Comparison of ENCODE assay signal across 1 cellular context in the genomic region with DNA sequence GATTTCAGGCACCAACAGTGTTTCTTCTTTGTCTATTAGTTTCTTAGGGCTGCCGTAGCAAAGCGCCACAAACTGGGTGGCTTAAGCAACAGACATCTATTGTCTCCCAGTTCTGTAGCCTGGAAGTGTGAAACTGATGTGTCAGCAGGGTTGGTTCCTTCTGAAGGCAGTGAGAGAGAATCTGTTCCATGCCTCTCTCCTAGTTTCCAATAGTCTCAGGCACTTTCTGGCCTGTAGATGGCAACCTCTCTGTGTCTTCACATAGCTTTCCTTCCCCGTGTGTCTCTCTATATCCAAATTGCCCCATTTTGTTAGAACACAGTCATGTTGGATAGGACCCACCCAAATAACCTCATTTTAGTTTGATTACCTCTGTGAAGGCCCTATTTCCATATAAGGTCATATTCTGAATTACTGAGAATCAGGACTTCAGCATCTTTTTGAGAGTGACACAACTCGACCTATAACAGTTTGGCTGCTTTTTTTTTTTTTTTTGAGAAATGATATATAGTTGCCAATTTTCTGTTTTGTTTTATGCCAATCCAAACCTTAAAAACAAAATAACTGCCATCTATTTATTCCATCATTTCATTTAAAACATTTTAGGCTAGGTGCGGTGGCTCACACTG.
TF ChIP-seq lines count a peak whose summit lies in the region.

No MANE protein-coding gene starts in this region.

TF ChIP-seq in GM12878, 131 proteins besides CTCF, POLR2A, EP300 and RAD21 (continued from another document):
- TF ChIP-seq, protein P1, sequence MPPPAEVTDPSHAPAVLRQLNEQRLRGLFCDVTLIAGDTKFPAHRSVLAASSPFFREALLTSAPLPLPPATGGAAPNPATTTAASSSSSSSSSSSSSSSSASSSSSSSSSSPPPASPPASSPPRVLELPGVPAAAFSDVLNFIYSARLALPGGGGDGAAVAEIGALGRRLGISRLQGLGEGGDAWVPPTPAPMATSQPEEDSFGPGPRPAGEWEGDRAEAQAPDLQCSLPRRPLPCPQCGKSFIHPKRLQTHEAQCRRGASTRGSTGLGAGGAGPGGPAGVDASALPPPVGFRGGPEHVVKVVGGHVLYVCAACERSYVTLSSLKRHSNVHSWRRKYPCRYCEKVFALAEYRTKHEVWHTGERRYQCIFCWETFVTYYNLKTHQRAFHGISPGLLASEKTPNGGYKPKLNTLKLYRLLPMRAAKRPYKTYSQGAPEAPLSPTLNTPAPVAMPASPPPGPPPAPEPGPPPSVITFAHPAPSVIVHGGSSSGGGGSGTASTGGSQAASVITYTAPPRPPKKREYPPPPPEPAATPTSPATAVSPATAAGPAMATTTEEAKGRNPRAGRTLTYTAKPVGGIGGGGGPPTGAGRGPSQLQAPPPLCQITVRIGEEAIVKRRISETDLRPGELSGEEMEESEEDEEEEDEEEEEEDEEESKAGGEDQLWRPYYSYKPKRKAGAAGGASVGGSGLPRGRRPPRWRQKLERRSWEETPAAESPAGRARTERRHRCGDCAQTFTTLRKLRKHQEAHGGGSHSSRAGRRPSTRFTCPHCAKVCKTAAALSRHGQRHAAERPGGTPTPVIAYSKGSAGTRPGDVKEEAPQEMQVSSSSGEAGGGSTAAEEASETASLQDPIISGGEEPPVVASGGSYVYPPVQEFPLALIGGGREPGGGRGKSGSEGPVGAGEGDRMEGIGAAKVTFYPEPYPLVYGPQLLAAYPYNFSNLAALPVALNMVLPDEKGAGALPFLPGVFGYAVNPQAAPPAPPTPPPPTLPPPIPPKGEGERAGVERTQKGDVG (CRISPR knock-in tag; IDR thresholded peaks at IDR 0.05) = no peak
- no peak for TF ChIP-seq ZNF384 (IDR thresholded peaks at IDR 0.05; ENCODE audit: borderline replicate concordance, low read depth, low read length)
- TF ChIP-seq NR2C2 (IDR thresholded peaks at IDR 0.05; ENCODE audit: borderline replicate concordance, control insufficient read depth, insufficient read length, low read depth) = no peak
